ENCODE assay signal across 17 cellular contexts in the genomic region with DNA sequence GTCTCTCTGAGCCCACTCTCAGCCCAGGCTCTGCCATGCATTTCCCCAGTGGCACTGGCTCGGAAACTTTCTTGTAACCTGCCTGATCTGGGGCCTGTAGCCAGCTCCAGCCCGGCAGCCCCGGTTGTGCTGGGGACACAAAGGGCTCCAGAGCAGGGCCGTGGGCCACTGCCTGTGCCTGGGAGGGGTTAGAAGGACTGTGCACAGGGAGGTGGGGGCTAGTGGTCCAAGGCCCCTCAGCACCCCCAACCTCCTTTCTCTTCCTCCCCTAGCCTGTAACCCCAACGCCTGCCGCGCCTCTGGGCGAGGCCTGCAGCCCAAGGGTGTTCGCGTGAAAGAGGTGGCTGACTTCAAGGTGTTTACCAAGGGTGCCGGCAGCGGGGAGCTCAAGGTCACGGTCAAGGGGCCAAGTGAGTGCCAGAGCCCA. TPM values are rescaled to one million over a fixed set of nuclear protein-coding genes. Genes with fewer than 3 reads are reported as not detected.
A peak's percentile ranks its signal among the peaks of the same experiment; 100 is the strongest.
DNase-seq lines count a peak whose midpoint lies in the region; ATAC-seq, FAIRE-seq and TF ChIP-seq lines count a peak whose summit lies in the region.
"Had no signal": no experiment of that assay in that cellular context is flagged by ENCODE, and none has a peak within 500 bp of the region (broad histone marks: within the 10 kb centered on the region; RNA-seq: fewer than 3 reads in every experiment).

No MANE protein-coding gene starts in this region.

- POLR2A ChIA-PET in K562 (lab: Yijun Ruan, JAX) (interaction anchor here (0.6 to 1.5 kb wide), 5 partner anchors 21 to 144 kb away, joined by 3 to 6 read pairs (median 3); no protein-coding TSS in a partner anchor), PC-3 (lab: Charles Lee; ENCODE audit: unreplicated experiment) (no interaction called here)

- 88% methylated on average over 13 of the region's 13 CpGs for WGBS in K562 (ENCODE audit: insufficient coverage, low coverage, missing lambda C conversion rate)
- 83% methylated on average over 1 of the region's 13 CpGs for WGBS in esophagus muscularis mucosa
- 40 to 72% (median 52%) methylated on average over 12 to 13 of the region's 13 CpGs for WGBS in small intestine, 3 donors

- no peak for TF ChIP-seq POLR2A in K562 (conservative IDR thresholded peaks at IDR 0.05)
- no peak for TF ChIP-seq POLR2A in esophagus muscularis mucosa (IDR thresholded peaks at IDR 0.05; ENCODE audit: low read depth)

- H2AFZ ChIP-seq in K562 (ENCODE audit: low read depth, low read length) = no peak overlapping the region
- no peak overlapping the region for H2AFZ ChIP-seq in PC-3 (ENCODE audit: low read length)

- in situ Hi-C loops in K562 (cut with MboI) = no loop called here

- ATAC-seq in K562 (no peak), lower lobe of right lung (no peak), PC-3 (no peak)

- H3K79me2 ChIP-seq in K562 (ENCODE audit: control insufficient read depth, insufficient read depth, low read length) = peaks cover 2% of the 10 kb centered on the region; the same call in 1 of the 3 replicates
- peaks cover 3% of the 10 kb centered on the region; the same call in 1 of the 2 replicates for H3K79me2 ChIP-seq in PC-3 (ENCODE audit: low read length)

- no peak for DNase-seq in K562 (ENCODE audit: extremely low read depth in 1 of 4, low spot score in 3 of 4)
- DNase-seq in esophagus muscularis mucosa (ENCODE audit: extremely low spot score) = no peak
- DNase-seq in lower lobe of right lung = peak; percentile 38
- no peak for DNase-seq in substantia nigra (lab: John Stamatoyannopoulos, UW)
- DNase-seq in small intestine = no peak
- no peak for DNase-seq in NCI-H1092 (lab: John Stamatoyannopoulos, UW)
- DNase-seq in PC-3 = no peak
- DNase-seq: ACHN, NCI-H1694 treated with DMSO at 0.1 percent for 48 hours, NCI-H2107, NCI-H510A, NCI-H774, SIG-M5 had no signal

- TF ChIP-seq RAD21 in K562 (CRISPR knock-in tag; conservative IDR thresholded peaks at IDR 0.05 in 1 of 2, IDR thresholded peaks at IDR 0.05 in 1 of 2) = no peak

- H3K9ac ChIP-seq in K562 (ENCODE audit: insufficient read depth in 1 of 2, low read depth in 2 of 2, low read length in 2 of 2) = no peak overlapping the region; a peak in 1 of 4 replicates
- H3K9ac ChIP-seq in PC-3 (ENCODE audit: low read length) = no peak overlapping the region

- H3K4me2 ChIP-seq in K562 (ENCODE audit: insufficient read depth, low read length) (no peak overlapping the region), PC-3 (ENCODE audit: low read length) (no peak overlapping the region)

- TF ChIP-seq EP300 in K562 (IDR thresholded peaks at IDR 0.05; ENCODE audit: low read length) (no peak), esophagus muscularis mucosa (IDR thresholded peaks at IDR 0.05) (no peak)

- H3K4me3 ChIP-seq in K562 = no peak overlapping the region
- no peak overlapping the region for H3K4me3 ChIP-seq in esophagus muscularis mucosa
- H3K4me3 ChIP-seq in lower lobe of right lung = no peak overlapping the region
- H3K4me3 ChIP-seq in small intestine (ENCODE audit: low read depth in 1 of 2, low read length in 2 of 2) = no peak overlapping the region
- H3K4me3 ChIP-seq in PC-3 (ENCODE audit: low read length) = no peak overlapping the region

- H3K9me1 ChIP-seq in K562 (ENCODE audit: control insufficient read depth, insufficient read depth, low read length) = peaks cover 6% of the 10 kb centered on the region

- peaks cover 100% of the 10 kb centered on the region; the same call in 2 of the 3 replicates for H3K36me3 ChIP-seq in K562 (ENCODE audit: control insufficient read depth, insufficient read depth, low read length)
- peaks cover 56 to 99% (median 99%) of the 10 kb centered on the region in 4 donors for H3K36me3 ChIP-seq in esophagus muscularis mucosa
- H3K36me3 ChIP-seq in lower lobe of right lung = no peaks in the 10 kb centered on the region
- no peaks in the 10 kb centered on the region for H3K36me3 ChIP-seq in small intestine (ENCODE audit: control insufficient read depth in 2 of 2, insufficient read depth in 2 of 2, low read length in 2 of 2)
- peaks cover 30% of the 10 kb centered on the region for H3K36me3 ChIP-seq in PC-3 (ENCODE audit: low read depth, low read length)

- H3K9me3 ChIP-seq in K562 (replicated peaks; ENCODE audit: control insufficient read depth, insufficient read depth, low read depth, low read length) = no peaks in the 10 kb centered on the region
- H3K9me3 ChIP-seq in esophagus muscularis mucosa = no peaks in the 10 kb centered on the region
- H3K9me3 ChIP-seq in lower lobe of right lung = no peaks in the 10 kb centered on the region
- H3K9me3 ChIP-seq in small intestine (ENCODE audit: control insufficient read depth, low read depth) = no peaks in the 10 kb centered on the region
- no peaks in the 10 kb centered on the region for H3K9me3 ChIP-seq in PC-3 (ENCODE audit: low read length)

- H4K20me1 ChIP-seq in K562 (replicated peaks; ENCODE audit: control insufficient read depth, insufficient read depth, low read length) = peaks cover 21% of the 10 kb centered on the region; the same call in 1 of the 2 replicates
- no peaks in the 10 kb centered on the region; the same call in 1 of the 2 replicates for H4K20me1 ChIP-seq in PC-3 (ENCODE audit: low read length)

- TF ChIP-seq CTCF in K562 (IDR thresholded peaks at IDR 0.05 in 2 of 3, conservative IDR thresholded peaks at IDR 0.05 in 1 of 3; ENCODE audit: insufficient read depth in 2 of 3, low read depth in 1 of 3, low read length in 3 of 3) = no peak
- TF ChIP-seq CTCF in esophagus muscularis mucosa (IDR thresholded peaks at IDR 0.05) = no peak
- no peak for TF ChIP-seq CTCF in lower lobe of right lung (IDR thresholded peaks at IDR 0.05)
- no peak for TF ChIP-seq CTCF in PC-3 (conservative IDR thresholded peaks at IDR 0.05; ENCODE audit: low read depth, low read length)

- no peak for FAIRE-seq in K562 (lab: Jason Lieb, UNC)
- FAIRE-seq in small intestine (lab: Jason Lieb, UNC) = no peak
- FAIRE-seq: D721Med, GM12892, H1 had no signal

- CTCF ChIA-PET in K562 (lab: Yijun Ruan, JAX; ENCODE audit: low intra/inter-chr PET ratio) (interaction anchor here (0.6 kb wide), 1 partner anchor 238 kb away, joined by 5 read pairs; no protein-coding TSS in a partner anchor), PC-3 (lab: Charles Lee) (no interaction called here)

- peaks cover 0 to 60% of the 10 kb centered on the region in 2 experiments; a peak in 2 of 5 replicates for H3K4me1 ChIP-seq in K562 (replicated peaks in 1 of 2; ENCODE audit: control insufficient read depth in 2 of 2, insufficient read depth in 2 of 2, low read length in 2 of 2)
- H3K4me1 ChIP-seq in esophagus muscularis mucosa = peaks cover 22 to 47% (median 38%) of the 10 kb centered on the region in 4 donors
- no peaks in the 10 kb centered on the region for H3K4me1 ChIP-seq in lower lobe of right lung
- no peaks in the 10 kb centered on the region for H3K4me1 ChIP-seq in small intestine (ENCODE audit: control insufficient read depth in 2 of 2, insufficient read depth in 1 of 2, low read depth in 1 of 2, low read length in 1 of 2)
- H3K4me1 ChIP-seq in PC-3 (ENCODE audit: insufficient read depth, low read length) = no peaks in the 10 kb centered on the region

- intact Hi-C loops in K562 (cut with micrococcal nuclease) = no loop called here
- intact Hi-C loops in esophagus muscularis mucosa (cut with DNase I) = no loop called here
- intact Hi-C loops in lower lobe of right lung (cut with DNase I) = no loop called here
- intact Hi-C loops in PC-3 (cut with micrococcal nuclease) = no loop called here

- no peak overlapping the region for H3K27ac ChIP-seq in K562 (ENCODE audit: extremely low read depth, low read depth, low read length)
- H3K27ac ChIP-seq in esophagus muscularis mucosa (replicated peaks in 1 of 4) = peak overlapping the region; percentile 97 to 99 (median 98)
- no peak overlapping the region for H3K27ac ChIP-seq in lower lobe of right lung
- H3K27ac ChIP-seq in substantia nigra (ENCODE audit: low read depth, low read length, poor library complexity, severe bottlenecking) = peak overlapping the region; percentile 93
- H3K27ac ChIP-seq in small intestine (ENCODE audit: low read depth in 1 of 2, low read length in 1 of 2) = no peak overlapping the region
- H3K27ac ChIP-seq in PC-3 (ENCODE audit: low read length) = no peak overlapping the region
- H3K27ac ChIP-seq: C4-2B had no signal

- H3F3A ChIP-seq in PC-3 (ENCODE audit: low read length, unreplicated experiment) = no peaks in the 10 kb centered on the region

- H3K27me3 ChIP-seq in K562 (ENCODE audit: control insufficient read depth in 2 of 2, insufficient read depth in 2 of 2, low read length in 2 of 2) = no peaks in the 10 kb centered on the region
- H3K27me3 ChIP-seq in esophagus muscularis mucosa = no peaks in the 10 kb centered on the region
- no peaks in the 10 kb centered on the region for H3K27me3 ChIP-seq in lower lobe of right lung (ENCODE audit: low read depth)
- H3K27me3 ChIP-seq in small intestine (ENCODE audit: control insufficient read depth in 2 of 2, insufficient read depth in 2 of 2, low read length in 2 of 2) = no peaks in the 10 kb centered on the region
- H3K27me3 ChIP-seq in PC-3 (ENCODE audit: low read length) = no peaks in the 10 kb centered on the region

- H3K9me2 ChIP-seq in PC-3 (replicated peaks; ENCODE audit: low read length) = no peaks in the 10 kb centered on the region

- BruUV-seq in K562 (replicated peaks; lab: Mats Ljungman, UMichigan) (no TSS peak), PC-3 (replicated peaks; lab: Mats Ljungman, UMichigan) (no TSS peak)

RNA-seq across cellular contexts. Expression of a gene that starts 9.6 kb away (rescaled TPM):
- 62.5 and 206 TPM in 2 replicates for total RNA-seq in K562 (2011; cell fraction: chromatin; rRNA removed; ENCODE audit: low replicate concordance)
- 132 and 134 TPM in 2 replicates for total RNA-seq in K562 (2011; cell fraction: nucleolus; rRNA removed)
- total RNA-seq in K562 (2011; cell fraction: nucleoplasm; rRNA removed) = 72.1 and 81.0 TPM in 2 replicates
- total RNA-seq in K562 (2014; rRNA removed) = 60.7 and 94.5 TPM in 2 replicates
- 11.4 and 18.2 TPM in 2 replicates for total RNA-seq in K562 (2014; rRNA removed; fragmentation: Illumina TruSeq; extraction: Trizol)
- total RNA-seq in K562 (2015; rRNA removed; fragmentation: Illumina TruSeq; extraction: Trizol) = 28.8 and 33.3 TPM in 2 replicates
- 148 and 155 TPM in 2 replicates for total RNA-seq in K562 (2021)
- polyA plus RNA-seq in K562 (2011; rRNA removed) = 10.3 and 11.4 TPM in 2 replicates
- 11.4 and 26.8 TPM in 2 replicates for polyA plus RNA-seq in K562 (2011; cell fraction: cytosol; rRNA removed)
- polyA plus RNA-seq in K562 (2011; cell fraction: nucleus; rRNA removed) = 58.5 and 126 TPM in 2 replicates
- polyA plus RNA-seq in K562 (2012) = 66.6 and 106 TPM in 2 replicates
- 32.8 and 55.3 TPM in 2 replicates for polyA plus RNA-seq in K562 (2014; fragmentation: Illumina TruSeq; extraction: Trizol)
- 1 to 10 TPM in 1 of 2 experiments, under 1 TPM in 1; 0.90 to 1.1 TPM for polyA plus RNA-seq in K562 (2014; fragmentation: Nextera tagmentation; extraction: Ambion mirVana)
- polyA plus RNA-seq in K562 (2014; rRNA removed) = 29.0 and 34.7 TPM in 2 replicates
- polyA minus RNA-seq in K562 (2011; rRNA and poly(A)+ RNA removed) = 15.1 and 41.9 TPM in 2 replicates
- 127 and 146 TPM in 2 replicates for polyA minus RNA-seq in K562 (2011; cell fraction: cytosol; rRNA and poly(A)+ RNA removed)
- 53.1 and 53.6 TPM in 2 replicates for polyA minus RNA-seq in K562 (2011; cell fraction: nucleus; rRNA and poly(A)+ RNA removed)
- 100 to 1,000 TPM; 391 to 932 (median 533) TPM for total RNA-seq in esophagus muscularis mucosa
- total RNA-seq in lower lobe of right lung = 11.7 TPM
- 10 to 100 TPM in 2 of 3 donors, 1 to 10 TPM in 1; 8.1 to 13.0 (median 10.1) TPM for polyA plus RNA-seq in small intestine
- 88.7 and 121 TPM in 2 replicates for total RNA-seq in PC-3 (2014; rRNA removed)

RNA-seq across cellular contexts. Expression of a gene that starts 22.9 kb away (rescaled TPM):
- total RNA-seq in K562 (2011; cell fraction: chromatin; rRNA removed; ENCODE audit: low replicate concordance) = 21.6 and 54.5 TPM in 2 replicates
- 72.7 and 74.7 TPM in 2 replicates for total RNA-seq in K562 (2011; cell fraction: nucleolus; rRNA removed)
- total RNA-seq in K562 (2011; cell fraction: nucleoplasm; rRNA removed) = 70.9 and 89.2 TPM in 2 replicates
- total RNA-seq in K562 (2014; rRNA removed) = 265 and 341 TPM in 2 replicates
- total RNA-seq in K562 (2014; rRNA removed; fragmentation: Illumina TruSeq; extraction: Trizol) = 174 and 206 TPM in 2 replicates
- total RNA-seq in K562 (2015; rRNA removed; fragmentation: Illumina TruSeq; extraction: Trizol) = 332 and 336 TPM in 2 replicates
- total RNA-seq in K562 (2021) = 378 and 393 TPM in 2 replicates
- 507 and 542 TPM in 2 replicates for polyA plus RNA-seq in K562 (2011; rRNA removed)
- 869 and 1,641 TPM in 2 replicates for polyA plus RNA-seq in K562 (2011; cell fraction: cytosol; rRNA removed)
- 256 and 267 TPM in 2 replicates for polyA plus RNA-seq in K562 (2011; cell fraction: nucleus; rRNA removed)
- polyA plus RNA-seq in K562 (2012) = 454 and 820 TPM in 2 replicates
- polyA plus RNA-seq in K562 (2014; fragmentation: Illumina TruSeq; extraction: Trizol) = 604 and 714 TPM in 2 replicates
- polyA plus RNA-seq in K562 (2014; fragmentation: Nextera tagmentation; extraction: Ambion mirVana) = 1,000 to 10,000 TPM in 1 of 2 experiments, 100 to 1,000 TPM in 1; 733 to 1,123 TPM
- polyA plus RNA-seq in K562 (2014; rRNA removed) = 568 and 645 TPM in 2 replicates
- 83.2 and 101 TPM in 2 replicates for polyA minus RNA-seq in K562 (2011; rRNA and poly(A)+ RNA removed)
- polyA minus RNA-seq in K562 (2011; cell fraction: cytosol; rRNA and poly(A)+ RNA removed) = 93.9 and 97.2 TPM in 2 replicates
- 35.3 and 68.5 TPM in 2 replicates for polyA minus RNA-seq in K562 (2011; cell fraction: nucleus; rRNA and poly(A)+ RNA removed)
- 100 to 1,000 TPM in 2 of 4 donors, 10 to 100 TPM in 2; 74.3 to 108 (median 91.9) TPM for total RNA-seq in esophagus muscularis mucosa
- total RNA-seq in lower lobe of right lung = 208 TPM
- polyA plus RNA-seq in small intestine = 100 to 1,000 TPM; 145 to 239 (median 162) TPM
- 129 and 131 TPM in 2 replicates for total RNA-seq in PC-3 (2014; rRNA removed)

RNA-seq across cellular contexts. Expression of a gene that starts 48.0 kb away (rescaled TPM):
- 153 and 165 TPM in 2 replicates for total RNA-seq in K562 (2011; cell fraction: chromatin; rRNA removed; ENCODE audit: low replicate concordance)
- 88.4 and 89.7 TPM in 2 replicates for total RNA-seq in K562 (2011; cell fraction: nucleolus; rRNA removed)
- total RNA-seq in K562 (2011; cell fraction: nucleoplasm; rRNA removed) = 120 and 159 TPM in 2 replicates
- total RNA-seq in K562 (2014; rRNA removed) (17.0 and 23.5 TPM in 2 replicates), K562 (2014; rRNA removed; fragmentation: Illumina TruSeq; extraction: Trizol) (15.3 and 18.8 TPM in 2 replicates), K562 (2015; rRNA removed; fragmentation: Illumina TruSeq; extraction: Trizol) (27.6 and 28.7 TPM in 2 replicates), K562 (2021) (23.7 and 26.5 TPM in 2 replicates), esophagus muscularis mucosa (10 to 100 TPM; 20.7 to 36.5 (median 33.7) TPM), lower lobe of right lung (3.0 TPM), PC-3 (2014; rRNA removed) (9.8 and 10.5 TPM in 2 replicates)
- polyA plus RNA-seq in K562 (2011; rRNA removed) (40.2 and 45.0 TPM in 2 replicates), K562 (2014; fragmentation: Illumina TruSeq; extraction: Trizol) (23.5 and 26.9 TPM in 2 replicates), K562 (2014; fragmentation: Nextera tagmentation; extraction: Ambion mirVana) (1 to 10 TPM; 2.4 TPM), K562 (2014; rRNA removed) (34.8 and 40.8 TPM in 2 replicates), small intestine (1 to 10 TPM in 1 of 3 donors, under 1 TPM in 2; 0.22 to 2.3 (median 0.81) TPM)
- 12.2 and 20.3 TPM in 2 replicates for polyA plus RNA-seq in K562 (2011; cell fraction: cytosol; rRNA removed)
- 165 and 172 TPM in 2 replicates for polyA plus RNA-seq in K562 (2011; cell fraction: nucleus; rRNA removed)
- 30.6 and 53.3 TPM in 2 replicates for polyA plus RNA-seq in K562 (2012)
- 31.9 and 36.9 TPM in 2 replicates for polyA minus RNA-seq in K562 (2011; rRNA and poly(A)+ RNA removed)
- 9.3 and 17.3 TPM in 2 replicates for polyA minus RNA-seq in K562 (2011; cell fraction: cytosol; rRNA and poly(A)+ RNA removed)
- 47.4 and 54.8 TPM in 2 replicates for polyA minus RNA-seq in K562 (2011; cell fraction: nucleus; rRNA and poly(A)+ RNA removed)

Comparison
In these comparisons a context has a peak if more than half of its experiments do, and no peak if none do; other contexts are left out.
1. H3K27ac ChIP-seq: peak in esophagus muscularis mucosa (4 of 4) and substantia nigra (single experiment); none in K562 (single experiment), lower lobe of right lung (single experiment), small intestine (0 of 2) and PC-3 (single experiment).